ENCODE assay signal across 8 cellular contexts in genomic region chr1:21607549-21608529, GRCh38.
DNase-seq lines count a peak whose midpoint lies in the region; ATAC-seq and TF ChIP-seq lines count a peak whose summit lies in the region.

No MANE protein-coding gene starts in this region.

- ATAC-seq in GM18519 (IDR thresholded peaks at IDR 0.05; ENCODE audit: low FRiP score, unreplicated experiment), result no peak

- no peak overlapping the region for H3K27ac Mint-ChIP-seq in osteocyte (ENCODE audit: unreplicated experiment)

- no peaks in the 10 kb centered on the region for H3K36me3 Mint-ChIP-seq in osteocyte (ENCODE audit: unreplicated experiment)

- H3K9me3 Mint-ChIP-seq in osteocyte (ENCODE audit: unreplicated experiment), result no peaks in the 10 kb centered on the region

- peak overlapping the region; percentile 52 for H3K4me3 Mint-ChIP-seq in osteocyte (ENCODE audit: unreplicated experiment)

- DNase-seq in A172 (ENCODE audit: low spot score) (peak; percentile 23), GM19240 (ENCODE audit: insufficient read length, low spot score) (peak; percentile 95), LoVo (ENCODE audit: low spot score) (peak; percentile 84), foreskin melanocyte (peak; percentile 69), osteocyte (ENCODE audit: extremely low spot score, unreplicated experiment) (no peak), hippocampal formation (lab: John Stamatoyannopoulos, UW) (no peak)
- DNase-seq in activated CD8-positive, alpha-beta memory T cell treated with anti-CD3 and anti-CD28 coated beads for 24 hours, result peak; percentile 71

- TF ChIP-seq CTCF in osteocyte (IDR thresholded peaks at IDR 0.05), result no peak

- peaks cover 10% of the 10 kb centered on the region for H3K4me1 Mint-ChIP-seq in osteocyte (ENCODE audit: unreplicated experiment)

- H3K27me3 Mint-ChIP-seq in osteocyte (ENCODE audit: unreplicated experiment), result peaks cover 4% of the 10 kb centered on the region

Comparison
In these comparisons a context has a peak if more than half of its experiments do, and no peak if none do; other contexts are left out.
1. DNase-seq: peak in A172 (single experiment), GM19240 (single experiment), LoVo (single experiment), activated CD8-positive, alpha-beta memory T cell treated with anti-CD3 and anti-CD28 coated beads for 24 hours (single experiment) and foreskin melanocyte (single experiment); none in osteocyte (single experiment) and hippocampal formation (0 of 2).